Comparison of ENCODE assay signal across 1 cellular context in the genomic region with DNA sequence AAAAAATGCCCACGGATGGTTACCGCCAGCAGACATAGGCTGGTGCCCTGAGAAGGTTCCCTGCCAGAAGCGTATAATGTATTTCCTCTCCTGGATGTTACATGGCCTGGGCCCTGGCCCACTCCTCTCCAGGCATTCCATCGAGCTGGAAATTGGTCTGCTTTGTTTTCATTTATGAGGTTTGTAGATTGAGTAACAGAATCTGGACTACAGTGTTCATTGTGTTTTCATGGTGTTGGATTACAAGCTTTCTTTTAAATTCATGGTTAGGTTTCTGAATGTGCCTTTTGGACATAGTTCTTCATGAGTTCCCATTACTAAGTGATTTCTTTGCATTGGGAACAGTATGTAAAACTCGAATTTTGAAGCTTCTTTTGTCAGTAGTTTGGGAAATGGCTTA.
TF ChIP-seq lines count a peak whose summit lies in the region.

No MANE protein-coding gene starts in this region.

TF ChIP-seq in HepG2, 621 proteins besides CTCF, POLR2A, EP300 and RAD21:
- no peak for TF ChIP-seq TRIM24 (CRISPR knock-in tag; IDR thresholded peaks at IDR 0.05)
- TF ChIP-seq, protein P1, sequence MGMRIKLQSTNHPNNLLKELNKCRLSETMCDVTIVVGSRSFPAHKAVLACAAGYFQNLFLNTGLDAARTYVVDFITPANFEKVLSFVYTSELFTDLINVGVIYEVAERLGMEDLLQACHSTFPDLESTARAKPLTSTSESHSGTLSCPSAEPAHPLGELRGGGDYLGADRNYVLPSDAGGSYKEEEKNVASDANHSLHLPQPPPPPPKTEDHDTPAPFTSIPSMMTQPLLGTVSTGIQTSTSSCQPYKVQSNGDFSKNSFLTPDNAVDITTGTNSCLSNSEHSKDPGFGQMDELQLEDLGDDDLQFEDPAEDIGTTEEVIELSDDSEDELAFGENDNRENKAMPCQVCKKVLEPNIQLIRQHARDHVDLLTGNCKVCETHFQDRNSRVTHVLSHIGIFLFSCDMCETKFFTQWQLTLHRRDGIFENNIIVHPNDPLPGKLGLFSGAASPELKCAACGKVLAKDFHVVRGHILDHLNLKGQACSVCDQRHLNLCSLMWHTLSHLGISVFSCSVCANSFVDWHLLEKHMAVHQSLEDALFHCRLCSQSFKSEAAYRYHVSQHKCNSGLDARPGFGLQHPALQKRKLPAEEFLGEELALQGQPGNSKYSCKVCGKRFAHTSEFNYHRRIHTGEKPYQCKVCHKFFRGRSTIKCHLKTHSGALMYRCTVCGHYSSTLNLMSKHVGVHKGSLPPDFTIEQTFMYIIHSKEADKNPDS (CRISPR knock-in tag; IDR thresholded peaks at IDR 0.05) = no peak
- TF ChIP-seq, protein P2, sequence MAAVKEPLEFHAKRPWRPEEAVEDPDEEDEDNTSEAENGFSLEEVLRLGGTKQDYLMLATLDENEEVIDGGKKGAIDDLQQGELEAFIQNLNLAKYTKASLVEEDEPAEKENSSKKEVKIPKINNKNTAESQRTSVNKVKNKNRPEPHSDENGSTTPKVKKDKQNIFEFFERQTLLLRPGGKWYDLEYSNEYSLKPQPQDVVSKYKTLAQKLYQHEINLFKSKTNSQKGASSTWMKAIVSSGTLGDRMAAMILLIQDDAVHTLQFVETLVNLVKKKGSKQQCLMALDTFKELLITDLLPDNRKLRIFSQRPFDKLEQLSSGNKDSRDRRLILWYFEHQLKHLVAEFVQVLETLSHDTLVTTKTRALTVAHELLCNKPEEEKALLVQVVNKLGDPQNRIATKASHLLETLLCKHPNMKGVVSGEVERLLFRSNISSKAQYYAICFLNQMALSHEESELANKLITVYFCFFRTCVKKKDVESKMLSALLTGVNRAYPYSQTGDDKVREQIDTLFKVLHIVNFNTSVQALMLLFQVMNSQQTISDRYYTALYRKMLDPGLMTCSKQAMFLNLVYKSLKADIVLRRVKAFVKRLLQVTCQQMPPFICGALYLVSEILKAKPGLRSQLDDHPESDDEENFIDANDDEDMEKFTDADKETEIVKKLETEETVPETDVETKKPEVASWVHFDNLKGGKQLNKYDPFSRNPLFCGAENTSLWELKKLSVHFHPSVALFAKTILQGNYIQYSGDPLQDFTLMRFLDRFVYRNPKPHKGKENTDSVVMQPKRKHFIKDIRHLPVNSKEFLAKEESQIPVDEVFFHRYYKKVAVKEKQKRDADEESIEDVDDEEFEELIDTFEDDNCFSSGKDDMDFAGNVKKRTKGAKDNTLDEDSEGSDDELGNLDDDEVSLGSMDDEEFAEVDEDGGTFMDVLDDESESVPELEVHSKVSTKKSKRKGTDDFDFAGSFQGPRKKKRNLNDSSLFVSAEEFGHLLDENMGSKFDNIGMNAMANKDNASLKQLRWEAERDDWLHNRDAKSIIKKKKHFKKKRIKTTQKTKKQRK (IDR thresholded peaks at IDR 0.05; ENCODE audit: low read length) = no peak
- TF ChIP-seq HNRNPUL1 (IDR thresholded peaks at IDR 0.05; ENCODE audit: low read depth, low read length) = no peak
- peak; percentile 66; the same call in 1 of the 2 replicates for TF ChIP-seq SIX1 (CRISPR knock-in tag; IDR thresholded peaks at IDR 0.05; ENCODE audit: borderline replicate concordance)
- TF ChIP-seq ZNF567 (CRISPR knock-in tag; IDR thresholded peaks at IDR 0.05; ENCODE audit: borderline replicate concordance) = no peak
- TF ChIP-seq RFXANK (CRISPR knock-in tag; IDR thresholded peaks at IDR 0.05) = no peak
